Comparison of ENCODE assay signal across 1 cellular context in genomic region chr10:100745882-100746412, GRCh38.
A peak's percentile ranks its signal among the peaks of the same experiment; 100 is the strongest.
TF ChIP-seq lines count a peak whose summit lies in the region.

No MANE protein-coding gene starts in this region.

TF ChIP-seq in HEK293, 187 proteins besides CTCF, POLR2A, EP300 and RAD21 (continued from another document and continues in another):
- TF ChIP-seq ZNF639 (tag by site-specific recombination; IDR thresholded peaks at IDR 0.05), result no peak
- no peak for TF ChIP-seq HOXD13 (CRISPR knock-in tag; IDR thresholded peaks at IDR 0.05; ENCODE audit: borderline replicate concordance)
- no peak for TF ChIP-seq MEIS1 (CRISPR knock-in tag; IDR thresholded peaks at IDR 0.05; ENCODE audit: borderline replicate concordance)
- no peak; the same call in 1 of the 2 replicates for TF ChIP-seq ZNF777 (tag by site-specific recombination; IDR thresholded peaks at IDR 0.05; ENCODE audit: borderline replicate concordance)
- TF ChIP-seq ZNF600 (tag by site-specific recombination; IDR thresholded peaks at IDR 0.05), result peak; percentile 89
- no peak for TF ChIP-seq ZNF169 (tag by site-specific recombination; IDR thresholded peaks at IDR 0.05)
- no peak for TF ChIP-seq IKZF3 (tag by site-specific recombination; IDR thresholded peaks at IDR 0.05)
- peak; percentile 63 for TF ChIP-seq EGR2 (tag by site-specific recombination; IDR thresholded peaks at IDR 0.05; ENCODE audit: low read depth)
- no peak for TF ChIP-seq ZNF23 (tag by site-specific recombination; IDR thresholded peaks at IDR 0.05; ENCODE audit: borderline replicate concordance)
- TF ChIP-seq ZNF514 (tag by site-specific recombination; IDR thresholded peaks at IDR 0.05), result no peak
- TF ChIP-seq ZNF791 (tag by site-specific recombination; IDR thresholded peaks at IDR 0.05), result no peak
- 0 out of 2 replicates have a peak, but pooled peaks have one; percentile 14 for TF ChIP-seq ZNF660 (tag by site-specific recombination; IDR thresholded peaks at IDR 0.05)
- TF ChIP-seq BCL11B (tag by site-specific recombination; IDR thresholded peaks at IDR 0.05; ENCODE audit: low read depth), result no peak
- TF ChIP-seq GFI1B (tag by site-specific recombination; IDR thresholded peaks at IDR 0.05), result no peak
- peak; percentile 67; the same call in 1 of the 2 replicates for TF ChIP-seq ZBTB20 (tag by site-specific recombination; IDR thresholded peaks at IDR 0.05)
- TF ChIP-seq ZNF37A (tag by site-specific recombination; IDR thresholded peaks at IDR 0.05), result no peak
- no peak for TF ChIP-seq ZNF248 (tag by site-specific recombination; IDR thresholded peaks at IDR 0.05)
- peak; percentile 67 for TF ChIP-seq ZBTB8A (tag by site-specific recombination; IDR thresholded peaks at IDR 0.05)
- peak; percentile 55 for TF ChIP-seq PATZ1 (tag by site-specific recombination; IDR thresholded peaks at IDR 0.05)
- no peak for TF ChIP-seq FEZF1 (tag by site-specific recombination; IDR thresholded peaks at IDR 0.05)
- no peak for TF ChIP-seq ZNF174 (tag by site-specific recombination; IDR thresholded peaks at IDR 0.05)
- TF ChIP-seq ZBTB44 (tag by site-specific recombination; IDR thresholded peaks at IDR 0.05), result 0 out of 2 replicates have a peak, but pooled peaks have one; percentile 44
- no peak for TF ChIP-seq KLF10 (tag by site-specific recombination; IDR thresholded peaks at IDR 0.05)
- peak; percentile 85 for TF ChIP-seq ZFHX2 (tag by site-specific recombination; conservative IDR thresholded peaks at IDR 0.05)
- no peak for TF ChIP-seq ZNF837 (tag by site-specific recombination; IDR thresholded peaks at IDR 0.05)
- peak; percentile 64; the same call in 1 of the 2 replicates for TF ChIP-seq WT1 (tag by site-specific recombination; IDR thresholded peaks at IDR 0.05)
- TF ChIP-seq ZNF48 (tag by site-specific recombination; IDR thresholded peaks at IDR 0.05), result no peak
- TF ChIP-seq ZNF488 (tag by site-specific recombination; IDR thresholded peaks at IDR 0.05), result no peak
- TF ChIP-seq ZNF148 (tag by site-specific recombination; IDR thresholded peaks at IDR 0.05; ENCODE audit: borderline replicate concordance), result no peak
- TF ChIP-seq ZBTB26 (tag by site-specific recombination; optimal IDR thresholded peaks at IDR 0.05), result peak; percentile 65
- no peak for TF ChIP-seq ZNF585B (tag by site-specific recombination; IDR thresholded peaks at IDR 0.05)
- TF ChIP-seq KLF17 (tag by site-specific recombination; IDR thresholded peaks at IDR 0.05), result peak; percentile 42; the same call in 1 of the 2 replicates
- no peak for TF ChIP-seq ZNF473 (tag by site-specific recombination; IDR thresholded peaks at IDR 0.05)
- no peak for TF ChIP-seq PRDM10 (tag by site-specific recombination; IDR thresholded peaks at IDR 0.05)
- no peak for TF ChIP-seq ZNF391 (tag by site-specific recombination; IDR thresholded peaks at IDR 0.05; ENCODE audit: borderline replicate concordance, low read depth)
- TF ChIP-seq ZNF398 (tag by site-specific recombination; IDR thresholded peaks at IDR 0.05), result peak; percentile 31; the same call in 1 of the 2 replicates
- TF ChIP-seq ZNF426 (tag by site-specific recombination; IDR thresholded peaks at IDR 0.05), result no peak
- peak; percentile 8; the same call in 1 of the 2 replicates for TF ChIP-seq ZSCAN30 (tag by site-specific recombination; IDR thresholded peaks at IDR 0.05)
- TF ChIP-seq GLIS1 (tag by site-specific recombination; IDR thresholded peaks at IDR 0.05), result no peak
- no peak; the same call in 1 of the 2 replicates for TF ChIP-seq GLIS2 (tag by site-specific recombination; IDR thresholded peaks at IDR 0.05)
- TF ChIP-seq ZBTB49 (tag by site-specific recombination; IDR thresholded peaks at IDR 0.05; ENCODE audit: low read depth), result no peak
- TF ChIP-seq ZFP3 (tag by site-specific recombination; IDR thresholded peaks at IDR 0.05; ENCODE audit: low read depth), result no peak
- TF ChIP-seq ZNF768 (tag by site-specific recombination; IDR thresholded peaks at IDR 0.05), result no peak
